In genomic region chr10:63798599-63799498, GRCh38 we compare ENCODE assay signal across 8 cellular contexts.
DNase-seq lines count a peak whose midpoint lies in the region; ATAC-seq and TF ChIP-seq lines count a peak whose summit lies in the region.

No MANE protein-coding gene starts in this region.

- H3K4me3 ChIP-seq in RWPE2 (ENCODE audit: severe bottlenecking): no peak overlapping the region
- peak overlapping the region in 1 of 2 donors; percentile 8 for H3K4me3 ChIP-seq in foreskin fibroblast (ENCODE audit: low read depth in 1 of 2, low read length in 2 of 2)
- H3K4me3 ChIP-seq in ovary: no peak overlapping the region
- H3K4me3 ChIP-seq in A673 (ENCODE audit: low read depth, low read length, poor library complexity, severe bottlenecking): no peak overlapping the region

- ATAC-seq in RWPE2 (ENCODE audit: low read depth) (peak; percentile 92), HG03439 (IDR thresholded peaks at IDR 0.05; ENCODE audit: unreplicated experiment) (no peak)

- no peak overlapping the region for H3K27ac ChIP-seq in RWPE2 (ENCODE audit: poor library complexity, severe bottlenecking)
- H3K27ac ChIP-seq in ovary: peak overlapping the region in 1 of 2 donors; percentile 24
- no peak overlapping the region for H3K27ac ChIP-seq in A673 (ENCODE audit: low read depth, low read length, poor library complexity, severe bottlenecking)

- POLR2A ChIA-PET in A673 (lab: Charles Lee; ENCODE audit: low non-redundant PET): no interaction called here

- in situ Hi-C loops in Caki2 (cut with HindIII; ENCODE audit: low pct_unique_long_range_greater_than_20kb, low sequenced_read_pairs): no loop called here

- TF ChIP-seq CTCF in RWPE2 (IDR thresholded peaks at IDR 0.05; ENCODE audit: poor library complexity, severe bottlenecking) (no peak), foreskin fibroblast (IDR thresholded peaks at IDR 0.05; ENCODE audit: low read depth, low read length) (no peak), ovary (IDR thresholded peaks at IDR 0.05) (no peak), A673 (conservative IDR thresholded peaks at IDR 0.05; ENCODE audit: low read depth, low read length) (no peak)

- no peaks in the 10 kb centered on the region for H3K36me3 ChIP-seq in RWPE2 (ENCODE audit: low read depth)
- H3K36me3 ChIP-seq in ovary: no peaks in the 10 kb centered on the region
- H3K36me3 ChIP-seq in A673 (ENCODE audit: insufficient read depth, low read length, poor library complexity, severe bottlenecking): no peaks in the 10 kb centered on the region

- H3K9me3 ChIP-seq in RWPE2 (ENCODE audit: severe bottlenecking): no peaks in the 10 kb centered on the region
- H3K9me3 ChIP-seq in ovary: no peaks in the 10 kb centered on the region
- H3K9me3 ChIP-seq in A673 (ENCODE audit: low read depth, low read length, poor library complexity, severe bottlenecking): no peaks in the 10 kb centered on the region

- WGBS in ovary, 3 donors: 12 to 15% (median 13%) methylated on average over 9 of the region's 9 CpGs

- CTCF ChIA-PET in A673 (lab: Charles Lee): no interaction called here

- intact Hi-C loops in ovary (cut with DNase I): no loop called here
- intact Hi-C loops in A673 (cut with micrococcal nuclease; ENCODE audit: unreplicated experiment): no loop called here

- H3K4me1 ChIP-seq in RWPE2 (ENCODE audit: insufficient read depth, poor library complexity, severe bottlenecking) (no peaks in the 10 kb centered on the region), ovary (ENCODE audit: insufficient read depth) (no peaks in the 10 kb centered on the region), A673 (ENCODE audit: insufficient read depth, low read length, poor library complexity, severe bottlenecking) (no peaks in the 10 kb centered on the region)

- BruUV-seq in A673 (replicated peaks; lab: Mats Ljungman, UMichigan): no TSS peak

- H3K27me3 ChIP-seq in RWPE2 (ENCODE audit: insufficient read depth, poor library complexity, severe bottlenecking) (no peaks in the 10 kb centered on the region), ovary (no peaks in the 10 kb centered on the region), A673 (replicated peaks; ENCODE audit: insufficient read depth, low read depth, low read length, poor library complexity) (no peaks in the 10 kb centered on the region)

- TF ChIP-seq EP300 in ovary (IDR thresholded peaks at IDR 0.05): no peak

- DNase-seq in Caki2 (ENCODE audit: low read depth) (peak; percentile 85), RWPE2 (ENCODE audit: low spot score) (no peak), foreskin fibroblast (peak; percentile 45 to 60), ovary (peak; percentile 28 to 74 (median 54)), cerebellum (ENCODE audit: low spot score) (no peak), A673 (ENCODE audit: low spot score) (no peak), HUDEP-2 (lab: John Stamatoyannopoulos, UW; ENCODE audit: unreplicated experiment in 76 of 76) (no peak)

- TF ChIP-seq POLR2A in ovary (IDR thresholded peaks at IDR 0.05): no peak

Comparison
In these comparisons a context has a peak if more than half of its experiments do, and no peak if none do; other contexts are left out.
1. DNase-seq: peak in Caki2 (single experiment), foreskin fibroblast (2 of 2) and ovary (5 of 5); none in RWPE2 (single experiment), cerebellum (single experiment), A673 (single experiment) and HUDEP-2 (0 of 76).